ENCODE assay signal across 16 cellular contexts in the genomic region with DNA sequence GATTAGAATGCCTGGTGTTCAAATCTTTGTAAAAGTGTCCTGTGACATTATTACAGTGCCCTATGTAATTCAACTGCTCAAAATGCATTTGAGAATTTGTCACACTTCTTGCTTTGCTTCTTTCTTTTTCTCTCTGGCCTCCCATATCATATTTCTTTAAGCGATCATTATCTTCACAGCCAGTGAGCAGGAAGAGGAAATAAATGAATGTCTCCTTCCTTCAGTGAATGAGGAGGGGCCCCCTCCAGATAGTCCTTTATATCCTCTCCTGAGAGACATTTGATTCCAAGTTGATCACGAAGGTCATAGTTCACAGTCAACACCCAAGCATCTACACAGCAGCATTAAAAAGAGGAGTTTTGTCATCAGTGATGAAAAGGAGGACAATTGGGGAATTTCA.
DNase-seq lines count a peak whose midpoint lies in the region; ATAC-seq and TF ChIP-seq lines count a peak whose summit lies in the region.
"Had no signal": no experiment of that assay in that cellular context is flagged by ENCODE, and none has a peak within 500 bp of the region (broad histone marks: within the 10 kb centered on the region; RNA-seq: fewer than 3 reads in every experiment).

No MANE protein-coding gene starts in this region.

- intact Hi-C loops in mucosa of descending colon (cut with DNase I, micrococcal nuclease) = no loop called here
- intact Hi-C loops in OCI-LY7 (cut with micrococcal nuclease; ENCODE audit: unreplicated experiment) = no loop called here

- no peak overlapping the region for H3K4me2 ChIP-seq in OCI-LY7 (ENCODE audit: low read length)

- H4K20me1 ChIP-seq in OCI-LY7 (ENCODE audit: insufficient read depth, low read length) = no peaks in the 10 kb centered on the region

- TF ChIP-seq CTCF in mucosa of descending colon (IDR thresholded peaks at IDR 0.05) = no peak
- TF ChIP-seq CTCF in OCI-LY7 (conservative IDR thresholded peaks at IDR 0.05; ENCODE audit: low read length) = no peak

- CTCF ChIA-PET in OCI-LY7 (lab: Charles Lee; ENCODE audit: unreplicated experiment) = no interaction called here

- DNase-seq in NCI-H510A treated with DMSO at 0.1 percent for 48 hours (lab: John Stamatoyannopoulos, UW) (peak; percentile 7), NCI-H510A (lab: John Stamatoyannopoulos, UW) (no peak), NCI-H69 (lab: John Stamatoyannopoulos, UW) (peak; percentile 31), mucosa of descending colon (no peak), NCI-H774 (lab: John Stamatoyannopoulos, UW) (no peak), mucosa of gallbladder (ENCODE audit: low spot score) (no peak), OCI-LY7 (ENCODE audit: low spot score) (no peak)
- DNase-seq: ACHN; CD8-positive, alpha-beta T cell; MM.1S; NCI-H1105 treated with DMSO at 0.1 percent for 48 hours; NCI-H187; NCI-H446; SHP77 had no signal

- no peak overlapping the region for H3K27ac ChIP-seq in OCI-LY7 (ENCODE audit: low read depth, low read length, poor library complexity, severe bottlenecking)

- POLR2A ChIA-PET in OCI-LY7 (lab: Charles Lee) = no interaction called here

- ATAC-seq in mucosa of descending colon (peak; percentile 18), GM21447 (IDR thresholded peaks at IDR 0.05; ENCODE audit: unreplicated experiment) (no peak)
- ATAC-seq: CD8-positive, alpha-beta T cell had no signal

- H3K4me1 ChIP-seq in mucosa of descending colon (ENCODE audit: low read depth) (no peaks in the 10 kb centered on the region), OCI-LY7 (ENCODE audit: insufficient read depth, low read length, poor library complexity, severe bottlenecking) (no peaks in the 10 kb centered on the region)

- no peaks in the 10 kb centered on the region for H3K9me2 ChIP-seq in OCI-LY7 (ENCODE audit: insufficient read depth, low read length)

- no peaks in the 10 kb centered on the region for H3K36me3 ChIP-seq in mucosa of descending colon (ENCODE audit: low read depth)
- H3K36me3 ChIP-seq in OCI-LY7 (ENCODE audit: insufficient read depth, low read length) = no peaks in the 10 kb centered on the region
- H3K36me3 ChIP-seq: HAP-1 had no signal

- no peaks in the 10 kb centered on the region for H3K9me3 ChIP-seq in mucosa of descending colon
- H3K9me3 ChIP-seq in OCI-LY7 (ENCODE audit: low read length) = no peaks in the 10 kb centered on the region
- H3K9me3 ChIP-seq: HAP-1 had no signal

- H3K4me3 ChIP-seq in mucosa of descending colon = no peak overlapping the region
- H3K4me3 ChIP-seq in OCI-LY7 (ENCODE audit: low read depth, low read length, poor library complexity, severe bottlenecking) = no peak overlapping the region
- H3K4me3 ChIP-seq: HAP-1 had no signal

- H3K79me2 ChIP-seq in OCI-LY7 (ENCODE audit: insufficient read depth, low read depth, low read length) = no peaks in the 10 kb centered on the region

- BruUV-seq in OCI-LY7 (replicated peaks; lab: Mats Ljungman, UMichigan) = no TSS peak

- no peak overlapping the region for H2AFZ ChIP-seq in OCI-LY7 (ENCODE audit: low read length)

Comparison
In these comparisons a context has a peak if more than half of its experiments do, and no peak if none do; other contexts are left out.
1. DNase-seq: peak in NCI-H510A treated with DMSO at 0.1 percent for 48 hours (single experiment) and NCI-H69 (single experiment); none in NCI-H510A (single experiment), mucosa of descending colon (0 of 3), NCI-H774 (single experiment), mucosa of gallbladder (single experiment) and OCI-LY7 (single experiment).